Comparison of ENCODE assay signal across 1 cellular context in the genomic region with DNA sequence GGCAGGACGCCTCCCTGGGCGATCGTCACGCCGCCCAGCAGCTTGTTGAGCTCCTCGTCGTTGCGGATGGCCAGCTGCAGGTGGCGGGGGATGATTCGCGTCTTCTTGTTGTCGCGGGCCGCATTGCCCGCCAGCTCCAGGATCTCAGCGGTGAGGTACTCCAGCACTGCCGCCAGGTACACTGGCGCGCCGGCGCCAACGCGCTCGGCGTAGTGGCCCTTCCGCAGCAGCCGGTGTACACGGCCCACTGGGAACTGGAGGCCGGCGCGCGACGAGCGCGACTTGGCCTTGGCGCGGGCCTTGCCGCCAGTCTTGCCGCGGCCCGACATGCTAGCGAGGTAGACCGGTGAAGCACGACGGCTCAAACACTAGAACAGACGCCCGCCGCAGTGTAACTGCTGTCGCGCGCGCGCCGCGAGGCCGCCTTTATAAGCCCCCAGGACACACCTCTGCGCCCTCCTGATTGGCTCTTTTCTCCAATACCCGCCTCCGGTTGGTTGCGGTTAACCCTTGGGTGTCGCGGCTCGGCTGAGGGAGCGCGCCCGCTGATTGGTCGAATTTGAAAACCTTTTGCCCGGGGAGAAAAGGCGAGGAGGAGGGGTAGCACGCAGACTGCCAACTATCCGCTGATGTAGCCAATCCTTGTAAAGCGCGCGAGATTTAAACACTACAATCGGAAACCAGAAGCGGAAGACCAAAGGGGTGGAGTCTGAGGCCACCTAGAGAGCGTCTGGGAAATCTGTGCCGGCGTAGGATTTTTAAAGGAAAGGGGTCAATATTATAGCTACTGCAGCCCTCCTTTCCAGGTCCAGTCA.
TF ChIP-seq lines count a peak whose summit lies in the region.

No MANE protein-coding gene starts in this region.

TF ChIP-seq in K562, 482 proteins besides CTCF, POLR2A, EP300 and RAD21 (continued from another document and continues in another):
- TF ChIP-seq, protein P1, sequence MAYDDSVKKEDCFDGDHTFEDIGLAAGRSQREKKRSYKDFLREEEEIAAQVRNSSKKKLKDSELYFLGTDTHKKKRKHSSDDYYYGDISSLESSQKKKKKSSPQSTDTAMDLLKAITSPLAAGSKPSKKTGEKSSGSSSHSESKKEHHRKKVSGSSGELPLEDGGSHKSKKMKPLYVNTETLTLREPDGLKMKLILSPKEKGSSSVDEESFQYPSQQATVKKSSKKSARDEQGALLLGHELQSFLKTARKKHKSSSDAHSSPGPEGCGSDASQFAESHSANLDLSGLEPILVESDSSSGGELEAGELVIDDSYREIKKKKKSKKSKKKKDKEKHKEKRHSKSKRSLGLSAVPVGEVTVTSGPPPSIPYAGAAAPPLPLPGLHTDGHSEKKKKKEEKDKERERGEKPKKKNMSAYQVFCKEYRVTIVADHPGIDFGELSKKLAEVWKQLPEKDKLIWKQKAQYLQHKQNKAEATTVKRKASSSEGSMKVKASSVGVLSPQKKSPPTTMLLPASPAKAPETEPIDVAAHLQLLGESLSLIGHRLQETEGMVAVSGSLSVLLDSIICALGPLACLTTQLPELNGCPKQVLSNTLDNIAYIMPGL (CRISPR knock-in tag; IDR thresholded peaks at IDR 0.05): 0 out of 2 replicates have a peak, but pooled peaks have one; percentile 54
- TF ChIP-seq HDAC1 (IDR thresholded peaks at IDR 0.05): peak in 1 of 2 experiments; percentile 84; a peak in 2 of 4 replicates
- no peak for TF ChIP-seq TSC22D4 (tag; IDR thresholded peaks at IDR 0.05)
- peak; percentile 97; the same call in 1 of the 2 replicates for TF ChIP-seq NR1H2 (CRISPR knock-in tag; IDR thresholded peaks at IDR 0.05)
- no peak for TF ChIP-seq TCF7 (IDR thresholded peaks at IDR 0.05; ENCODE audit: borderline replicate concordance)
- TF ChIP-seq KAT7 (CRISPR knock-in tag; IDR thresholded peaks at IDR 0.05; ENCODE audit: borderline replicate concordance): peak; percentile 100
- peak in 1 of 2 experiments; percentile 35; a peak in 1 of 4 replicates for TF ChIP-seq FOXA3 (CRISPR knock-in tag; conservative IDR thresholded peaks at IDR 0.05 in 1 of 2, IDR thresholded peaks at IDR 0.05 in 1 of 2)
- TF ChIP-seq CBFA2T3 (IDR thresholded peaks at IDR 0.05): peak; percentile 41
- peak; percentile 99 for TF ChIP-seq POLR2AphosphoS2 (IDR thresholded peaks at IDR 0.05; ENCODE audit: low read length)
- no peak for TF ChIP-seq MCM3 (IDR thresholded peaks at IDR 0.05)
- no peak for TF ChIP-seq PYGO2 (tag; IDR thresholded peaks at IDR 0.05)
- 0 out of 2 replicates have a peak, but pooled peaks have one; percentile 12 for TF ChIP-seq MITF (IDR thresholded peaks at IDR 0.05)
- TF ChIP-seq FOXK1 (CRISPR knock-in tag; IDR thresholded peaks at IDR 0.05; ENCODE audit: borderline replicate concordance): peak; percentile 97
- TF ChIP-seq ZNF586 (CRISPR knock-in tag; conservative IDR thresholded peaks at IDR 0.05): no peak
- TF ChIP-seq ARHGAP35 (IDR thresholded peaks at IDR 0.05; ENCODE audit: partially characterized antibody): no peak
- no peak; the same call in 1 of the 2 replicates for TF ChIP-seq PURB (CRISPR knock-in tag; IDR thresholded peaks at IDR 0.05; ENCODE audit: low read depth)
- TF ChIP-seq SNIP1 (IDR thresholded peaks at IDR 0.05; ENCODE audit: low read depth): no peak
- TF ChIP-seq ZNF3 (CRISPR knock-in tag; IDR thresholded peaks at IDR 0.05): no peak
- TF ChIP-seq EHMT2 (IDR thresholded peaks at IDR 0.05): no peak
- peak; percentile 96; the same call in 1 of the 2 replicates for TF ChIP-seq KDM2B (CRISPR knock-in tag; IDR thresholded peaks at IDR 0.05)
- no peak for TF ChIP-seq FOXA1 (IDR thresholded peaks at IDR 0.05; ENCODE audit: borderline replicate concordance)
- TF ChIP-seq SNAPC5 (CRISPR knock-in tag; IDR thresholded peaks at IDR 0.05): no peak
- TF ChIP-seq TOE1 (IDR thresholded peaks at IDR 0.05; ENCODE audit: borderline replicate concordance): no peak; the same call in 1 of the 2 replicates
- TF ChIP-seq TOE1 (CRISPR knock-in tag; IDR thresholded peaks at IDR 0.05; ENCODE audit: borderline replicate concordance, low read depth): peak; percentile 91; the same call in 1 of the 2 replicates
- no peak for TF ChIP-seq NFXL1 (CRISPR knock-in tag; IDR thresholded peaks at IDR 0.05)
- TF ChIP-seq, protein P2, sequence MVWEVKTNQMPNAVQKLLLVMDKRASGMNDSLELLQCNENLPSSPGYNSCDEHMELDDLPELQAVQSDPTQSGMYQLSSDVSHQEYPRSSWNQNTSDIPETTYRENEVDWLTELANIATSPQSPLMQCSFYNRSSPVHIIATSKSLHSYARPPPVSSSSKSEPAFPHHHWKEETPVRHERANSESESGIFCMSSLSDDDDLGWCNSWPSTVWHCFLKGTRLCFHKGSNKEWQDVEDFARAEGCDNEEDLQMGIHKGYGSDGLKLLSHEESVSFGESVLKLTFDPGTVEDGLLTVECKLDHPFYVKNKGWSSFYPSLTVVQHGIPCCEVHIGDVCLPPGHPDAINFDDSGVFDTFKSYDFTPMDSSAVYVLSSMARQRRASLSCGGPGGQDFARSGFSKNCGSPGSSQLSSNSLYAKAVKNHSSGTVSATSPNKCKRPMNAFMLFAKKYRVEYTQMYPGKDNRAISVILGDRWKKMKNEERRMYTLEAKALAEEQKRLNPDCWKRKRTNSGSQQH (CRISPR knock-in tag; IDR thresholded peaks at IDR 0.05): peak; percentile 86
- TF ChIP-seq ZNF324 (CRISPR knock-in tag; IDR thresholded peaks at IDR 0.05): peak; percentile 50; the same call in 1 of the 2 replicates
- TF ChIP-seq C11orf30 (IDR thresholded peaks at IDR 0.05; ENCODE audit: low read depth): peak; percentile 81
- TF ChIP-seq E2F6 (IDR thresholded peaks at IDR 0.05; ENCODE audit: borderline replicate concordance in 1 of 2, extremely low read depth in 1 of 2, insufficient read depth in 1 of 2, insufficient read length in 1 of 2, low read depth in 1 of 2, low read length in 1 of 2, poor library complexity in 1 of 2, severe bottlenecking in 1 of 2): peak; percentile 72 to 83
- TF ChIP-seq, protein P3, sequence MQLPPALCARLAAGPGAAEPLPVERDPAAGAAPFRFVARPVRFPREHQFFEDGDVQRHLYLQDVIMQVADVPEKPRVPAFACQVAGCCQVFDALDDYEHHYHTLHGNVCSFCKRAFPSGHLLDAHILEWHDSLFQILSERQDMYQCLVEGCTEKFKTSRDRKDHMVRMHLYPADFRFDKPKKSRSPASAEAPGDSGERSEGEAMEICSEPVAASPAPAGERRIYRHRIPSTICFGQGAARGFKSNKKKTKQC (CRISPR knock-in tag; IDR thresholded peaks at IDR 0.05): peak; percentile 90
- TF ChIP-seq SRF (CRISPR knock-in tag; IDR thresholded peaks at IDR 0.05): peak in 1 of 2 experiments; percentile 9; a peak in 1 of 4 replicates
- TF ChIP-seq SIN3B (IDR thresholded peaks at IDR 0.05; ENCODE audit: low read depth): no peak; the same call in 1 of the 2 replicates
- TF ChIP-seq, protein P4, sequence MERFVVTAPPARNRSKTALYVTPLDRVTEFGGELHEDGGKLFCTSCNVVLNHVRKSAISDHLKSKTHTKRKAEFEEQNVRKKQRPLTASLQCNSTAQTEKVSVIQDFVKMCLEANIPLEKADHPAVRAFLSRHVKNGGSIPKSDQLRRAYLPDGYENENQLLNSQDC (CRISPR knock-in tag; IDR thresholded peaks at IDR 0.05): peak; percentile 88; the same call in 1 of the 2 replicates
- peak; percentile 87 for TF ChIP-seq NEUROD1 (IDR thresholded peaks at IDR 0.05; ENCODE audit: borderline replicate concordance, low read depth, low read length, partially characterized antibody)
- no peak for TF ChIP-seq PPARD (CRISPR knock-in tag; IDR thresholded peaks at IDR 0.05)
- TF ChIP-seq CLOCK (CRISPR knock-in tag; IDR thresholded peaks at IDR 0.05; ENCODE audit: borderline replicate concordance): no peak
- TF ChIP-seq FOXP1 (CRISPR knock-in tag; IDR thresholded peaks at IDR 0.05): peak; percentile 96
- TF ChIP-seq AFF1 (IDR thresholded peaks at IDR 0.05; ENCODE audit: low read depth in 1 of 2, partially characterized antibody in 2 of 2): peak in 1 of 2 experiments; percentile 33
- no peak for TF ChIP-seq ZNF79 (CRISPR knock-in tag; IDR thresholded peaks at IDR 0.05; ENCODE audit: low read depth)
- peak; percentile 100 for TF ChIP-seq POLR2B (IDR thresholded peaks at IDR 0.05; ENCODE audit: low read depth, partially characterized antibody)
- TF ChIP-seq FOXP4 (CRISPR knock-in tag; IDR thresholded peaks at IDR 0.05; ENCODE audit: borderline replicate concordance): peak; percentile 64; the same call in 1 of the 2 replicates
- peak; percentile 68 for TF ChIP-seq NCOR1 (IDR thresholded peaks at IDR 0.05)
- no peak for TF ChIP-seq POLR3G (IDR thresholded peaks at IDR 0.05; ENCODE audit: extremely low read depth, insufficient read length, insufficient replicate concordance)
- TF ChIP-seq HNRNPLL (IDR thresholded peaks at IDR 0.05; ENCODE audit: low read depth, low read length, poor library complexity, severe bottlenecking): peak; percentile 95
